18 cellular contexts compared by ENCODE assay signal in genomic region chr19:10036601-10037071, GRCh38. TPM values are rescaled to one million over a fixed set of nuclear protein-coding genes. Genes with fewer than 3 reads are reported as not detected.
DNase-seq lines count a peak whose midpoint lies in the region; ATAC-seq, FAIRE-seq and TF ChIP-seq lines count a peak whose summit lies in the region.
"Had no signal": no experiment of that assay in that cellular context is flagged by ENCODE, and none has a peak within 500 bp of the region (broad histone marks: within the 10 kb centered on the region; RNA-seq: fewer than 3 reads in every experiment).

No MANE protein-coding gene starts in this region.

- H3K27ac ChIP-seq in GM23248, result no peak overlapping the region
- no peak overlapping the region for H3K27ac ChIP-seq in K562 (ENCODE audit: extremely low read depth, low read depth, low read length)
- H3K27ac ChIP-seq in tibial artery, result no peak overlapping the region
- H3K27ac ChIP-seq: SK-N-MC had no signal

- H3K9me3 ChIP-seq in GM23248 (ENCODE audit: low read depth), result no peaks in the 10 kb centered on the region
- no peaks in the 10 kb centered on the region for H3K9me3 ChIP-seq in K562 (replicated peaks; ENCODE audit: control insufficient read depth, insufficient read depth, low read depth, low read length)
- H3K9me3 ChIP-seq in tibial artery, result peaks cover 0 to 12% (median 8%) of the 10 kb centered on the region in 3 donors

- H4K20me1 ChIP-seq in GM23248 (ENCODE audit: insufficient read depth) (no peaks in the 10 kb centered on the region), K562 (replicated peaks; ENCODE audit: control insufficient read depth, insufficient read depth, low read length) (no peaks in the 10 kb centered on the region)

- no peak for ATAC-seq in K562
- no peak for ATAC-seq in GM21786 (IDR thresholded peaks at IDR 0.05; ENCODE audit: unreplicated experiment)
- ATAC-seq in GM19395 (IDR thresholded peaks at IDR 0.05; ENCODE audit: unreplicated experiment), result no peak
- ATAC-seq: CD8-positive, alpha-beta T cell; PC-3 had no signal

- intact Hi-C loops in K562 (cut with micrococcal nuclease) (no loop called here), tibial artery (cut with DNase I; ENCODE audit: low total_unique reads) (no loop called here)
- intact Hi-C loops in activated CD4-positive, alpha-beta T cell treated with anti-CD3 and anti-CD28 coated beads, Interleukin-2, amount 10 ng/mL, durations not matched to agents 24 days and 14 days (cut with micrococcal nuclease), result no loop called here

- TF ChIP-seq CTCF in K562 (IDR thresholded peaks at IDR 0.05 in 2 of 3, conservative IDR thresholded peaks at IDR 0.05 in 1 of 3; ENCODE audit: insufficient read depth in 2 of 3, low read depth in 1 of 3, low read length in 3 of 3) (no peak), foreskin fibroblast (IDR thresholded peaks at IDR 0.05; ENCODE audit: low read depth, low read length) (no peak), tibial artery (IDR thresholded peaks at IDR 0.05) (no peak)

- peak; percentile 7 for DNase-seq in GM23248
- no peak for DNase-seq in K562 (ENCODE audit: extremely low read depth in 1 of 4, low spot score in 3 of 4)
- DNase-seq in foreskin fibroblast, result peak; percentile 26 to 47
- peak; percentile 28 for DNase-seq in myocyte (ENCODE audit: low read depth)
- DNase-seq in activated CD4-positive, alpha-beta T cell treated with anti-CD3 and anti-CD28 coated beads, Interleukin-2, amount 10 ng/mL, durations not matched to agents 24 days and 14 days, result no peak
- DNase-seq in tibial artery, result no peak
- DNase-seq: ACHN; CD8-positive, alpha-beta T cell; NCI-H146; NCI-H2081 treated with DMSO at 0.1 percent for 48 hours; NCI-H226; NCI-H526 treated with DMSO at 0.1 percent for 48 hours; PC-3 had no signal

- no peaks in the 10 kb centered on the region for H3K36me3 Mint-ChIP-seq in activated CD4-positive, alpha-beta T cell treated with anti-CD3 and anti-CD28 coated beads, Interleukin-2, amount 10 ng/mL, durations not matched to agents 24 days and 14 days (ENCODE audit: low read depth)
- H3K36me3 Mint-ChIP-seq: CD8-positive, alpha-beta T cell had no signal

- H3K27me3 ChIP-seq in GM23248 (replicated peaks; ENCODE audit: insufficient read depth) (peaks cover 32% of the 10 kb centered on the region), K562 (ENCODE audit: control insufficient read depth in 2 of 2, insufficient read depth in 2 of 2, low read length in 2 of 2) (peaks cover 21 to 69% of the 10 kb centered on the region in 2 experiments; a peak in 4 of 5 replicates), tibial artery (peaks cover 0 to 61% of the 10 kb centered on the region in 2 donors)

- H3K4me2 ChIP-seq in GM23248 (ENCODE audit: unreplicated experiment), result no peak overlapping the region
- no peak overlapping the region for H3K4me2 ChIP-seq in K562 (ENCODE audit: insufficient read depth, low read length)

- H3K4me3 Mint-ChIP-seq in activated CD4-positive, alpha-beta T cell treated with anti-CD3 and anti-CD28 coated beads, Interleukin-2, amount 10 ng/mL, durations not matched to agents 24 days and 14 days, result no peak overlapping the region
- H3K4me3 Mint-ChIP-seq: CD8-positive, alpha-beta T cell had no signal

- no peak for TF ChIP-seq POLR2A in K562 (conservative IDR thresholded peaks at IDR 0.05)

- FAIRE-seq in K562 (lab: Jason Lieb, UNC), result no peak
- FAIRE-seq: H54 had no signal

- H3K9ac ChIP-seq in GM23248 (no peak overlapping the region), K562 (ENCODE audit: insufficient read depth in 1 of 2, low read depth in 2 of 2, low read length in 2 of 2) (no peak overlapping the region)

- H3K79me2 ChIP-seq in GM23248 (ENCODE audit: insufficient read depth) (no peaks in the 10 kb centered on the region), K562 (ENCODE audit: control insufficient read depth, insufficient read depth, low read length) (no peaks in the 10 kb centered on the region)

- H3F3A ChIP-seq in GM23248 (ENCODE audit: insufficient read depth), result no peaks in the 10 kb centered on the region

- H3K9me3 Mint-ChIP-seq in activated CD4-positive, alpha-beta T cell treated with anti-CD3 and anti-CD28 coated beads, Interleukin-2, amount 10 ng/mL, durations not matched to agents 24 days and 14 days, result no peaks in the 10 kb centered on the region
- H3K9me3 Mint-ChIP-seq: CD8-positive, alpha-beta T cell had no signal

- no TSS peak for BruUV-seq in K562 (replicated peaks; lab: Mats Ljungman, UMichigan)

- no peaks in the 10 kb centered on the region for H3K9me2 ChIP-seq in GM23248 (ENCODE audit: insufficient read depth)

- POLR2A ChIA-PET in K562 (lab: Yijun Ruan, JAX), result interaction anchor here (0.6 kb wide), 1 partner anchor 606 kb away, joined by 3 read pairs; no protein-coding TSS in a partner anchor

- H3K4me3 ChIP-seq in GM23248 (no peak overlapping the region), K562 (no peak overlapping the region), foreskin fibroblast (ENCODE audit: low read depth in 1 of 2, low read length in 2 of 2) (no peak overlapping the region), tibial artery (no peak overlapping the region)
- H3K4me3 ChIP-seq: SK-N-MC had no signal

- in situ Hi-C loops in GM23248 (cut with MboI), result no loop called here
- in situ Hi-C loops in K562 (cut with MboI), result no loop called here

- TF ChIP-seq EP300 in K562 (IDR thresholded peaks at IDR 0.05; ENCODE audit: low read length), result no peak

- no peaks in the 10 kb centered on the region for H3K9me1 ChIP-seq in K562 (ENCODE audit: control insufficient read depth, insufficient read depth, low read length)

- CTCF ChIA-PET in K562 (lab: Yijun Ruan, JAX; ENCODE audit: low intra/inter-chr PET ratio), result no interaction called here

- WGBS in GM23248 (ENCODE audit: low coverage in 1 of 2, low lambda C conversion rate in 2 of 2, missing lambda C conversion rate in 2 of 2), 2 experiments, result 50 to 54% methylated on average over 5 of the region's 5 CpGs
- 0% methylated on average over 5 of the region's 5 CpGs for WGBS in K562 (ENCODE audit: insufficient coverage, low coverage, missing lambda C conversion rate)

- peaks cover 16% of the 10 kb centered on the region for H3K27me3 Mint-ChIP-seq in activated CD4-positive, alpha-beta T cell treated with anti-CD3 and anti-CD28 coated beads, Interleukin-2, amount 10 ng/mL, durations not matched to agents 24 days and 14 days

- H3K4me1 Mint-ChIP-seq in activated CD4-positive, alpha-beta T cell treated with anti-CD3 and anti-CD28 coated beads, Interleukin-2, amount 10 ng/mL, durations not matched to agents 24 days and 14 days, result no peaks in the 10 kb centered on the region

- H3K4me1 ChIP-seq in GM23248 (ENCODE audit: insufficient read depth) (no peaks in the 10 kb centered on the region), K562 (replicated peaks in 1 of 2; ENCODE audit: control insufficient read depth in 2 of 2, insufficient read depth in 2 of 2, low read length in 2 of 2) (no peaks in the 10 kb centered on the region), tibial artery (no peaks in the 10 kb centered on the region)

- no peak overlapping the region for H3K27ac Mint-ChIP-seq in activated CD4-positive, alpha-beta T cell treated with anti-CD3 and anti-CD28 coated beads, Interleukin-2, amount 10 ng/mL, durations not matched to agents 24 days and 14 days
- H3K27ac Mint-ChIP-seq: CD8-positive, alpha-beta T cell had no signal

- H3K36me3 ChIP-seq in GM23248 (ENCODE audit: low read depth) (no peaks in the 10 kb centered on the region), K562 (ENCODE audit: control insufficient read depth, insufficient read depth, low read length) (no peaks in the 10 kb centered on the region), tibial artery (no peaks in the 10 kb centered on the region)

- H2AFZ ChIP-seq in GM23248 (no peak overlapping the region), K562 (ENCODE audit: low read depth, low read length) (no peak overlapping the region)

- TF ChIP-seq RAD21 in K562 (CRISPR knock-in tag; conservative IDR thresholded peaks at IDR 0.05 in 1 of 2, IDR thresholded peaks at IDR 0.05 in 1 of 2), result no peak

RNA-seq across cellular contexts. Expression of gene RDH8, which starts 23.4 kb away (rescaled TPM):
- total RNA-seq in GM23248 (2014; rRNA removed; shearing (Covaris generic)), result 0.97 TPM in 1 of 2 replicates, not detected in the other
- polyA plus RNA-seq in GM23248 (2016; fragmentation: Nextera tagmentation; extraction: Ambion mirVana), result 0.19 TPM in 1 of 2 replicates, not detected in the other
- total RNA-seq in K562 (2011; cell fraction: chromatin; rRNA removed; ENCODE audit: low replicate concordance), result not detected in 2 replicates
- not detected in 2 replicates for total RNA-seq in K562 (2011; cell fraction: nucleolus; rRNA removed)
- not detected in 2 replicates for total RNA-seq in K562 (2011; cell fraction: nucleoplasm; rRNA removed)
- total RNA-seq in K562 (2014; rRNA removed), result not detected in 2 replicates
- not detected in 2 replicates for total RNA-seq in K562 (2014; rRNA removed; fragmentation: Illumina TruSeq; extraction: Trizol)
- total RNA-seq in K562 (2015; rRNA removed; fragmentation: Illumina TruSeq; extraction: Trizol), result not detected in 2 replicates
- not detected in 2 replicates for total RNA-seq in K562 (2021)
- not detected in 2 replicates for polyA plus RNA-seq in K562 (2011; rRNA removed)
- polyA plus RNA-seq in K562 (2011; cell fraction: cytosol; rRNA removed), result not detected in 2 replicates
- not detected in 2 replicates for polyA plus RNA-seq in K562 (2011; cell fraction: nucleus; rRNA removed)
- not detected in 2 replicates for polyA plus RNA-seq in K562 (2012)
- not detected in 2 replicates for polyA plus RNA-seq in K562 (2014; fragmentation: Illumina TruSeq; extraction: Trizol)
- not detected for polyA plus RNA-seq in K562 (2014; fragmentation: Nextera tagmentation; extraction: Ambion mirVana)
- not detected in 2 replicates for polyA plus RNA-seq in K562 (2014; rRNA removed)
- not detected in 2 replicates for polyA minus RNA-seq in K562 (2011; rRNA and poly(A)+ RNA removed)
- not detected in 2 replicates for polyA minus RNA-seq in K562 (2011; cell fraction: cytosol; rRNA and poly(A)+ RNA removed)
- not detected in 2 replicates for polyA minus RNA-seq in K562 (2011; cell fraction: nucleus; rRNA and poly(A)+ RNA removed)
- not detected in 2 replicates for total RNA-seq in myocyte
- not detected for polyA plus RNA-seq in myocyte (2012)
- total RNA-seq in activated CD4-positive, alpha-beta T cell treated with anti-CD3 and anti-CD28 coated beads, Interleukin-2, amount 10 ng/mL, durations not matched to agents 24 days and 14 days, result not detected in 2 replicates
- total RNA-seq: CD8-positive, alpha-beta T cell; Daoy; PC-3 had no signal

RNA-seq across cellular contexts. Expression of gene COL5A3, which starts 26.3 kb away (rescaled TPM):
- total RNA-seq in GM23248 (2014; rRNA removed; shearing (Covaris generic)), result 22.8 and 26.8 TPM in 2 replicates
- polyA plus RNA-seq in GM23248 (2016; fragmentation: Nextera tagmentation; extraction: Ambion mirVana), result 4.1 and 4.2 TPM in 2 replicates
- not detected in 2 replicates for total RNA-seq in K562 (2011; cell fraction: chromatin; rRNA removed; ENCODE audit: low replicate concordance)
- total RNA-seq in K562 (2011; cell fraction: nucleolus; rRNA removed), result not detected in 2 replicates
- not detected in 2 replicates for total RNA-seq in K562 (2011; cell fraction: nucleoplasm; rRNA removed)
- not detected in 2 replicates for total RNA-seq in K562 (2014; rRNA removed)
- not detected in 2 replicates for total RNA-seq in K562 (2014; rRNA removed; fragmentation: Illumina TruSeq; extraction: Trizol)
- not detected in 2 replicates for total RNA-seq in K562 (2015; rRNA removed; fragmentation: Illumina TruSeq; extraction: Trizol)
- total RNA-seq in K562 (2021), result 0.02 TPM in 1 of 2 replicates, not detected in the other
- not detected in 2 replicates for polyA plus RNA-seq in K562 (2011; rRNA removed)
- polyA plus RNA-seq in K562 (2011; cell fraction: cytosol; rRNA removed), result not detected in 2 replicates
- polyA plus RNA-seq in K562 (2011; cell fraction: nucleus; rRNA removed), result 0.01 and 0.07 TPM in 2 replicates
- not detected in 2 replicates for polyA plus RNA-seq in K562 (2012)
- polyA plus RNA-seq in K562 (2014; fragmentation: Illumina TruSeq; extraction: Trizol), result not detected in 2 replicates
- not detected for polyA plus RNA-seq in K562 (2014; fragmentation: Nextera tagmentation; extraction: Ambion mirVana)
- 0.01 TPM in 1 of 2 replicates, not detected in the other for polyA plus RNA-seq in K562 (2014; rRNA removed)
- not detected in 2 replicates for polyA minus RNA-seq in K562 (2011; rRNA and poly(A)+ RNA removed)
- polyA minus RNA-seq in K562 (2011; cell fraction: cytosol; rRNA and poly(A)+ RNA removed), result not detected in 2 replicates
- not detected in 2 replicates for polyA minus RNA-seq in K562 (2011; cell fraction: nucleus; rRNA and poly(A)+ RNA removed)
- total RNA-seq in myocyte, result 75.3 and 93.4 TPM in 2 replicates
- 6.4 TPM for polyA plus RNA-seq in myocyte (2012)
- total RNA-seq in activated CD4-positive, alpha-beta T cell treated with anti-CD3 and anti-CD28 coated beads, Interleukin-2, amount 10 ng/mL, durations not matched to agents 24 days and 14 days, result 0.59 and 0.63 TPM in 2 replicates

RNA-seq across cellular contexts. Expression of gene SHFL, which starts 49.5 kb away (rescaled TPM):
- total RNA-seq in GM23248 (2014; rRNA removed; shearing (Covaris generic)), result 30.6 and 33.0 TPM in 2 replicates
- polyA plus RNA-seq in GM23248 (2016; fragmentation: Nextera tagmentation; extraction: Ambion mirVana) (28.4 and 29.8 TPM in 2 replicates), K562 (2011; rRNA removed) (10.5 and 13.7 TPM in 2 replicates), K562 (2014; fragmentation: Illumina TruSeq; extraction: Trizol) (14.1 and 16.8 TPM in 2 replicates), K562 (2014; fragmentation: Nextera tagmentation; extraction: Ambion mirVana) (1 to 10 TPM; 1.5 to 2.6 TPM), K562 (2014; rRNA removed) (22.6 and 25.7 TPM in 2 replicates)
- total RNA-seq in K562 (2011; cell fraction: chromatin; rRNA removed; ENCODE audit: low replicate concordance), result 31.5 and 78.2 TPM in 2 replicates
- 47.9 and 51.2 TPM in 2 replicates for total RNA-seq in K562 (2011; cell fraction: nucleolus; rRNA removed)
- total RNA-seq in K562 (2011; cell fraction: nucleoplasm; rRNA removed), result 41.4 and 44.2 TPM in 2 replicates
- total RNA-seq in K562 (2014; rRNA removed) (13.0 and 16.6 TPM in 2 replicates), K562 (2014; rRNA removed; fragmentation: Illumina TruSeq; extraction: Trizol) (5.8 and 6.4 TPM in 2 replicates), K562 (2015; rRNA removed; fragmentation: Illumina TruSeq; extraction: Trizol) (6.8 and 7.5 TPM in 2 replicates), K562 (2021) (15.1 and 16.4 TPM in 2 replicates), myocyte (21.8 and 25.0 TPM in 2 replicates)
- 9.5 and 19.0 TPM in 2 replicates for polyA plus RNA-seq in K562 (2011; cell fraction: cytosol; rRNA removed)
- polyA plus RNA-seq in K562 (2011; cell fraction: nucleus; rRNA removed), result 60.4 and 126 TPM in 2 replicates
- polyA plus RNA-seq in K562 (2012), result 13.8 and 24.0 TPM in 2 replicates
- polyA minus RNA-seq in K562 (2011; rRNA and poly(A)+ RNA removed), result 3.4 and 7.6 TPM in 2 replicates
- 3.1 and 3.3 TPM in 2 replicates for polyA minus RNA-seq in K562 (2011; cell fraction: cytosol; rRNA and poly(A)+ RNA removed)
- polyA minus RNA-seq in K562 (2011; cell fraction: nucleus; rRNA and poly(A)+ RNA removed), result 10.0 and 21.1 TPM in 2 replicates
- 26.0 TPM for polyA plus RNA-seq in myocyte (2012)
- 56.0 and 60.5 TPM in 2 replicates for total RNA-seq in activated CD4-positive, alpha-beta T cell treated with anti-CD3 and anti-CD28 coated beads, Interleukin-2, amount 10 ng/mL, durations not matched to agents 24 days and 14 days

Comparison
In these comparisons a context has a peak if more than half of its experiments do, and no peak if none do; other contexts are left out.
1. DNase-seq: peak in GM23248 (single experiment), foreskin fibroblast (2 of 2) and myocyte (single experiment); none in K562 (0 of 4), activated CD4-positive, alpha-beta T cell treated with anti-CD3 and anti-CD28 coated beads, Interleukin-2, amount 10 ng/mL, durations not matched to agents 24 days and 14 days (single experiment) and tibial artery (0 of 2).
2. RNA of gene COL5A3, which starts 26.3 kb away (total RNA-seq): 75.3 to 93.4 TPM in myocyte and 22.8 to 26.8 TPM in GM23248; 0.59 to 0.63 TPM in activated CD4-positive, alpha-beta T cell treated with anti-CD3 and anti-CD28 coated beads, Interleukin-2, amount 10 ng/mL, durations not matched to agents 24 days and 14 days and 0.02 TPM in K562; every median in the first group is over 10 times any median in the second.